In genomic region chr3:3013299-3013698, GRCh38 we compare ENCODE assay signal across 23 cellular contexts.
"Had no signal": no experiment of that assay in that cellular context is flagged by ENCODE, and none has a peak within 500 bp of the region (broad histone marks: within the 10 kb centered on the region; RNA-seq: fewer than 3 reads in every experiment).

No MANE protein-coding gene starts in this region.

- H3K27me3 Mint-ChIP-seq: progenitor cell of endocrine pancreas had no signal

- H3K4me3 ChIP-seq: dorsolateral prefrontal cortex, gastrocnemius medialis, lower lobe of right lung, pancreas, right atrium auricular region, smooth muscle cell, stomach, thyroid gland, vagina had no signal

- H3K9me3 Mint-ChIP-seq: naive thymus-derived CD8-positive, alpha-beta T cell had no signal

- DNase-seq: effector CD4-positive, alpha-beta T cell; foreskin fibroblast; gastrocnemius medialis; head of caudate nucleus; left ventricle myocardium superior; lower lobe of right lung; naive thymus-derived CD8-positive, alpha-beta T cell; occipital lobe; stimulated activated CD4-positive, alpha-beta T cell treated with anti-CD3 and anti-CD28 coated beads, Interleukin-12 subunit alpha, Interleukin-12 subunit beta, amount 100 ng/mL, for 4 hours; stimulated activated CD4-positive, alpha-beta T cell treated with anti-CD3 and anti-CD28 coated beads, Interleukin-1b, Interleukin-23, amount 100 ng/mL, for 48 hours; stimulated activated CD4-positive, alpha-beta T cell treated with anti-CD3 and anti-CD28 coated beads, Interleukin-4, amount 100 ng/mL, for 1 hour; stimulated activated CD8-positive, alpha-beta memory T cell treated with anti-CD3 and anti-CD28 coated beads, Interleukin-4, amount 100 ng/mL, for 48 hours; stimulated activated naive CD4-positive, alpha-beta T cell treated with Interleukin-2 at 50 U/mL for 16 hours; stomach; thyroid gland; trophoblast cell had no signal

- H3K9me3 ChIP-seq: gastrocnemius medialis, lower lobe of right lung, pancreas, right atrium auricular region, stomach, thyroid gland, vagina had no signal

- H3K4me1 ChIP-seq: gastrocnemius medialis had no signal

- H3K27me3 ChIP-seq: gastrocnemius medialis, pancreas, right atrium auricular region, stomach, thyroid gland, vagina had no signal

- H3K4me1 Mint-ChIP-seq: naive thymus-derived CD8-positive, alpha-beta T cell had no signal

- H3K4me3 Mint-ChIP-seq: naive thymus-derived CD8-positive, alpha-beta T cell had no signal

- H3K36me3 ChIP-seq: gastrocnemius medialis, lower lobe of right lung, pancreas, right atrium auricular region, stomach, thyroid gland, vagina had no signal

- H3K36me3 Mint-ChIP-seq: naive thymus-derived CD8-positive, alpha-beta T cell had no signal

- H3K27ac ChIP-seq: dorsolateral prefrontal cortex, epithelial cell of prostate, gastrocnemius medialis, lower lobe of right lung, right atrium auricular region, stomach, thyroid gland, vagina had no signal

- H3K27ac Mint-ChIP-seq: naive thymus-derived CD8-positive, alpha-beta T cell; progenitor cell of endocrine pancreas had no signal
